1 cellular context compared by ENCODE assay signal in the genomic region with DNA sequence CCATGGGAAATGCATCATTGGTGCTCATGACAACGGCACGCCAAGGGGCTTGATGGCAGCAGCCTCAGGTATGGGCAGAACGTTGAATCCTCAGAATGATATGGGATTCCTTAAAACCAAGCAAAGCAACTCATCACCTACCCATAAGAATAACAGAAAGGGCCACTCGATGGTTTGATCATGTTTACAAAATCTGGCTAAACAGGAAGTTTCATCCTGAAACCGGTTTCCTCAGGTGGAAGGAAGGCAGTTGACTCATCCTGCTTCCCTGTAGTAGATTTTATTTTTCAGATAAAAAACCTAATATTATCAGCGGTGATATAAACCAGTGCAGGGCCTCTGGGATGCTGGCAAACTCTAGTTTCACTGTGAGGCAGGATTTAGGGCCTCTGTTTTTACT.
TF ChIP-seq lines count a peak whose summit lies in the region.

No MANE protein-coding gene starts in this region.

TF ChIP-seq in K562, 482 proteins besides CTCF, POLR2A, EP300 and RAD21 (continued from another document):
- TF ChIP-seq, protein P1, sequence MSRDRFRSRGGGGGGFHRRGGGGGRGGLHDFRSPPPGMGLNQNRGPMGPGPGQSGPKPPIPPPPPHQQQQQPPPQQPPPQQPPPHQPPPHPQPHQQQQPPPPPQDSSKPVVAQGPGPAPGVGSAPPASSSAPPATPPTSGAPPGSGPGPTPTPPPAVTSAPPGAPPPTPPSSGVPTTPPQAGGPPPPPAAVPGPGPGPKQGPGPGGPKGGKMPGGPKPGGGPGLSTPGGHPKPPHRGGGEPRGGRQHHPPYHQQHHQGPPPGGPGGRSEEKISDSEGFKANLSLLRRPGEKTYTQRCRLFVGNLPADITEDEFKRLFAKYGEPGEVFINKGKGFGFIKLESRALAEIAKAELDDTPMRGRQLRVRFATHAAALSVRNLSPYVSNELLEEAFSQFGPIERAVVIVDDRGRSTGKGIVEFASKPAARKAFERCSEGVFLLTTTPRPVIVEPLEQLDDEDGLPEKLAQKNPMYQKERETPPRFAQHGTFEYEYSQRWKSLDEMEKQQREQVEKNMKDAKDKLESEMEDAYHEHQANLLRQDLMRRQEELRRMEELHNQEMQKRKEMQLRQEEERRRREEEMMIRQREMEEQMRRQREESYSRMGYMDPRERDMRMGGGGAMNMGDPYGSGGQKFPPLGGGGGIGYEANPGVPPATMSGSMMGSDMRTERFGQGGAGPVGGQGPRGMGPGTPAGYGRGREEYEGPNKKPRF (IDR thresholded peaks at IDR 0.05; ENCODE audit: low read depth, low read length), result no peak
